17 cellular contexts compared by ENCODE assay signal in genomic region chr3:129740120-129740519, GRCh38.
DNase-seq lines count a peak whose midpoint lies in the region; ATAC-seq, FAIRE-seq and TF ChIP-seq lines count a peak whose summit lies in the region.
"Had no signal": no experiment of that assay in that cellular context is flagged by ENCODE, and none has a peak within 500 bp of the region (broad histone marks: within the 10 kb centered on the region; RNA-seq: fewer than 3 reads in every experiment).

No MANE protein-coding gene starts in this region.

- H3K9me3 Mint-ChIP-seq in Caco-2 (ENCODE audit: unreplicated experiment): no peaks in the 10 kb centered on the region
- no peaks in the 10 kb centered on the region for H3K9me3 Mint-ChIP-seq in central memory CD8-positive, alpha-beta T cell
- H3K9me3 Mint-ChIP-seq in activated CD4-positive, alpha-beta memory T cell treated with anti-CD3 and anti-CD28 coated beads for 36 hours: no peaks in the 10 kb centered on the region
- H3K9me3 Mint-ChIP-seq: CD4-positive, alpha-beta T cell; GM23338 had no signal

- no TSS peak for BruUV-seq in Caco-2 (replicated peaks; lab: Mats Ljungman, UMichigan)

- no peak overlapping the region for H3K9ac ChIP-seq in liver (ENCODE audit: low read depth in 1 of 2, low read length in 2 of 2)

- no peak for DNase-seq in Caco-2
- DNase-seq in central memory CD8-positive, alpha-beta T cell (ENCODE audit: low spot score in 2 of 2): no peak
- DNase-seq in small intestine: peak; percentile 67
- DNase-seq in gastrocnemius medialis: no peak
- no peak for DNase-seq in activated CD4-positive, alpha-beta memory T cell treated with anti-CD3 and anti-CD28 coated beads for 36 hours
- DNase-seq in activated CD8-positive, alpha-beta memory T cell treated with anti-CD3 and anti-CD28 coated beads, Interleukin-2, amount 50 U/mL, for 4 hours: no peak
- DNase-seq: 8988T; ACHN; C1 segment of cervical spinal cord; CD4-positive, alpha-beta T cell; DMS79 treated with DMSO at 0.1 percent for 48 hours; EL; H7 had no signal

- peak overlapping the region in 1 of 2 donors; percentile 64 for H3K27ac ChIP-seq in liver (ENCODE audit: low read depth in 1 of 2, low read length in 2 of 2)
- H3K27ac ChIP-seq in small intestine (ENCODE audit: low read depth in 1 of 2, low read length in 1 of 2): no peak overlapping the region
- no peak overlapping the region for H3K27ac ChIP-seq in gastrocnemius medialis

- no peaks in the 10 kb centered on the region for H3K27me3 ChIP-seq in Caco-2 (replicated peaks; ENCODE audit: control insufficient read depth, insufficient read depth, low read length)
- H3K27me3 ChIP-seq in liver (ENCODE audit: control insufficient read depth in 4 of 4, insufficient read depth in 4 of 4, low read length in 3 of 4): no peaks in the 10 kb centered on the region
- H3K27me3 ChIP-seq in small intestine (ENCODE audit: control insufficient read depth in 2 of 2, insufficient read depth in 2 of 2, low read length in 2 of 2): no peaks in the 10 kb centered on the region
- H3K27me3 ChIP-seq in gastrocnemius medialis: no peaks in the 10 kb centered on the region

- intact Hi-C loops in Caco-2 (cut with micrococcal nuclease; ENCODE audit: unreplicated experiment) (no loop called here), gastrocnemius medialis (cut with DNase I; ENCODE audit: low total_unique reads) (loop anchor here (5.0 kb wide), 1 partner anchor 82 kb away; no protein-coding TSS in a partner anchor)
- intact Hi-C loops in activated CD4-positive, alpha-beta memory T cell treated with anti-CD3 and anti-CD28 coated beads for 36 hours (cut with micrococcal nuclease): no loop called here

- ATAC-seq in central memory CD8-positive, alpha-beta T cell (replicated peaks; ENCODE audit: extremely low read depth, poor library complexity, severe bottlenecking): no peak
- no peak for ATAC-seq in gastrocnemius medialis
- ATAC-seq: GM23338 had no signal

- H3K4me3 Mint-ChIP-seq in Caco-2 (ENCODE audit: unreplicated experiment): no peak overlapping the region
- H3K4me3 Mint-ChIP-seq in central memory CD8-positive, alpha-beta T cell: no peak overlapping the region
- no peak overlapping the region for H3K4me3 Mint-ChIP-seq in activated CD4-positive, alpha-beta memory T cell treated with anti-CD3 and anti-CD28 coated beads for 36 hours
- H3K4me3 Mint-ChIP-seq: B cell; CD4-positive, alpha-beta T cell; GM23338 had no signal

- peaks cover 15% of the 10 kb centered on the region for H3K4me1 Mint-ChIP-seq in Caco-2 (ENCODE audit: low read depth, unreplicated experiment)
- peaks cover 32% of the 10 kb centered on the region for H3K4me1 Mint-ChIP-seq in central memory CD8-positive, alpha-beta T cell
- H3K4me1 Mint-ChIP-seq in activated CD4-positive, alpha-beta memory T cell treated with anti-CD3 and anti-CD28 coated beads for 36 hours (ENCODE audit: low read depth): peaks cover 16% of the 10 kb centered on the region

- in situ Hi-C loops in gastrocnemius medialis (cut with MboI; ENCODE audit: low sequenced_read_pairs in 4 of 4): no loop called here

- whole genome bisulfite sequencing in liver: 54% methylated on average over 3 of the region's 3 CpGs
- WGBS in small intestine, 3 donors: 41 to 77% (median 54%) methylated on average over 3 of the region's 3 CpGs

- CTCF ChIA-PET in Caco-2 (lab: Charles Lee): no interaction called here
- CTCF ChIA-PET in activated CD4-positive, alpha-beta memory T cell treated with anti-CD3 and anti-CD28 coated beads for 36 hours (lab: Charles Lee): interaction anchor here (1.2 kb wide), 1 partner anchor 770 kb away, joined by 7 read pairs; no protein-coding TSS in a partner anchor

- no peaks in the 10 kb centered on the region for H3K36me3 ChIP-seq in Caco-2 (ENCODE audit: control insufficient read depth, insufficient read depth, low read length)
- no peaks in the 10 kb centered on the region for H3K36me3 ChIP-seq in liver (ENCODE audit: control insufficient read depth in 4 of 4, insufficient read depth in 3 of 4, low read depth in 1 of 4, low read length in 3 of 4)
- H3K36me3 ChIP-seq in small intestine (ENCODE audit: control insufficient read depth in 2 of 2, insufficient read depth in 2 of 2, low read length in 2 of 2): no peaks in the 10 kb centered on the region
- H3K36me3 ChIP-seq in gastrocnemius medialis: no peaks in the 10 kb centered on the region

- no peak for FAIRE-seq in small intestine (lab: Jason Lieb, UNC)
- FAIRE-seq: G401.6 had no signal

- TF ChIP-seq RAD21 in liver (IDR thresholded peaks at IDR 0.05): peak in 1 of 2 donors; percentile 11

- H3K9me3 ChIP-seq in Caco-2: no peaks in the 10 kb centered on the region
- H3K9me3 ChIP-seq in liver (ENCODE audit: control insufficient read depth in 4 of 4, low read length in 3 of 4): no peaks in the 10 kb centered on the region
- no peaks in the 10 kb centered on the region for H3K9me3 ChIP-seq in small intestine (ENCODE audit: control insufficient read depth, low read depth)
- no peaks in the 10 kb centered on the region for H3K9me3 ChIP-seq in gastrocnemius medialis

- no peak for TF ChIP-seq POLR2A in gastrocnemius medialis (IDR thresholded peaks at IDR 0.05)

- TF ChIP-seq CTCF in Caco-2 (IDR thresholded peaks at IDR 0.05; ENCODE audit: insufficient read depth in 1 of 2, low read depth in 1 of 2, low read length in 1 of 2, severe bottlenecking in 1 of 2, unreplicated experiment in 1 of 2) (no peak), liver (IDR thresholded peaks at IDR 0.05; ENCODE audit: low read depth, low read length, missing input control) (no peak), gastrocnemius medialis (IDR thresholded peaks at IDR 0.05 in 4 of 5, conservative IDR thresholded peaks at IDR 0.05 in 1 of 5) (no peak)

- no peak overlapping the region for H3K4me3 ChIP-seq in Caco-2 (ENCODE audit: low read depth, low read length)
- no peak overlapping the region for H3K4me3 ChIP-seq in liver (ENCODE audit: low read depth in 1 of 3, low read length in 3 of 3)
- H3K4me3 ChIP-seq in small intestine (ENCODE audit: low read depth in 1 of 2, low read length in 2 of 2): no peak overlapping the region
- H3K4me3 ChIP-seq in gastrocnemius medialis: no peak overlapping the region
- H3K4me3 ChIP-seq: GM23338 had no signal

- H3K27me3 Mint-ChIP-seq in Caco-2 (ENCODE audit: insufficient read depth, unreplicated experiment): no peaks in the 10 kb centered on the region
- no peaks in the 10 kb centered on the region for H3K27me3 Mint-ChIP-seq in central memory CD8-positive, alpha-beta T cell
- H3K27me3 Mint-ChIP-seq in activated CD4-positive, alpha-beta memory T cell treated with anti-CD3 and anti-CD28 coated beads for 36 hours: no peaks in the 10 kb centered on the region
- H3K27me3 Mint-ChIP-seq: B cell; CD4-positive, alpha-beta T cell had no signal

- peaks cover 10% of the 10 kb centered on the region for H3K4me1 ChIP-seq in Caco-2
- H3K4me1 ChIP-seq in liver (ENCODE audit: control insufficient read depth in 4 of 4, insufficient read depth in 4 of 4, low read length in 3 of 4): peaks cover 6 to 16% (median 13%) of the 10 kb centered on the region in 4 donors
- H3K4me1 ChIP-seq in small intestine (ENCODE audit: control insufficient read depth in 2 of 2, insufficient read depth in 1 of 2, low read depth in 1 of 2, low read length in 1 of 2): peaks cover 0 to 3% of the 10 kb centered on the region in 2 donors
- peaks cover 17 to 34% of the 10 kb centered on the region in 2 donors for H3K4me1 ChIP-seq in gastrocnemius medialis

- H3K36me3 Mint-ChIP-seq in Caco-2 (ENCODE audit: insufficient read depth, unreplicated experiment): no peaks in the 10 kb centered on the region
- H3K36me3 Mint-ChIP-seq in central memory CD8-positive, alpha-beta T cell (ENCODE audit: insufficient read depth): peaks cover 2% of the 10 kb centered on the region
- peaks cover 2% of the 10 kb centered on the region for H3K36me3 Mint-ChIP-seq in activated CD4-positive, alpha-beta memory T cell treated with anti-CD3 and anti-CD28 coated beads for 36 hours

- POLR2A ChIA-PET in Caco-2 (lab: Charles Lee): no interaction called here
- POLR2A ChIA-PET in activated CD4-positive, alpha-beta memory T cell treated with anti-CD3 and anti-CD28 coated beads for 36 hours (lab: Charles Lee): no interaction called here

- H3K27ac Mint-ChIP-seq in Caco-2 (ENCODE audit: unreplicated experiment): peak overlapping the region; percentile 12
- peak overlapping the region; percentile 60 for H3K27ac Mint-ChIP-seq in central memory CD8-positive, alpha-beta T cell (ENCODE audit: low read depth)
- H3K27ac Mint-ChIP-seq in activated CD4-positive, alpha-beta memory T cell treated with anti-CD3 and anti-CD28 coated beads for 36 hours: no peak overlapping the region
- H3K27ac Mint-ChIP-seq: B cell; CD4-positive, alpha-beta T cell; GM23338 had no signal

TF ChIP-seq in liver, 16 proteins besides CTCF, POLR2A, EP300 and RAD21 (continues in another document):
- TF ChIP-seq ATF3 (IDR thresholded peaks at IDR 0.05) (no peak), HNF4G (IDR thresholded peaks at IDR 0.05) (peak; percentile 6), MAX (IDR thresholded peaks at IDR 0.05) (no peak), RXRA (IDR thresholded peaks at IDR 0.05) (no peak)
